29 cellular contexts compared by ENCODE assay signal in the genomic region with DNA sequence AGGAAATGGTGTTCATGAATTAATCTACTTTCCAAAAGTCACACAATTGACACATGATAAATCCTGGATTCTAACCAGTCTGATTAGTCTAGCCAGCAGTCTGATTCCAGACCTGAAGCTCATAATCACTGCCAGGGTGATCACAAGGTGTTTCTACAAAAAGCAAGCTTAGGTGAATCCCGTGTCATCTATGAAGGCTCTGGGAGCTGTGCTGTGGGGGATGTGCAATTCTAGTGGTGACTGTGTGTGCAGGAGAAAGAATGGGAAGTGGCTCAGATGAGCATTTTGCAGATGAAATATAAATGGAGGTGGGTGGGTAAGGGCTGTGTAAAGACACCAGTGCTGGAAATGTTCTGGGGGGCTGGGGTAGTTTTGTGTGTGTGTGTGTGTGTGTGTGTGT. TPM values are rescaled to one million over a fixed set of nuclear protein-coding genes. Genes with fewer than 3 reads are reported as not detected.
"Had no signal": no experiment of that assay in that cellular context is flagged by ENCODE, and none has a peak within 500 bp of the region (broad histone marks: within the 10 kb centered on the region; RNA-seq: fewer than 3 reads in every experiment).

No MANE protein-coding gene starts in this region.

- H3K4me3 Mint-ChIP-seq: activated B cell treated with CpG ODN at 0.5 μM for 24 hours; activated CD4-positive, alpha-beta T cell treated with anti-CD3 and anti-CD28 coated beads, Interleukin-2, amount 10 ng/mL, durations not matched to agents 24 days and 14 days; activated CD8-positive, alpha-beta memory T cell treated with anti-CD3 and anti-CD28 coated beads, Interleukin-2, amount 10 ng/mL, durations not matched to agents 7 days and 5 days; activated naive CD8-positive, alpha-beta T cell treated with anti-CD3 and anti-CD28 coated beads, Interleukin-2, amount 50 U/mL, for 24 hours; activated T-cell treated with anti-CD3 and anti-CD28 coated beads, Interleukin-2, amount 50 U/mL, for 24 hours; activated T-helper 1 cell treated with anti-CD3 and anti-CD28 coated beads, Interleukin-12 subunit alpha, Interleukin-12 subunit beta, Interleukin-2, Interleukin-4 antibody, amounts not matched to agents 30 ng/mL and 10 ng/mL and 1 ng/mL, durations not matched to agents 14 hours and 24 hours and 36 hours; brain; T-helper 17 cell had no signal

- H3K4me3 ChIP-seq: ascending aorta, cardiac muscle cell, MG63, PC-9 had no signal

- H3K9me3 ChIP-seq: ascending aorta, MG63 had no signal

- H3K36me3 ChIP-seq: ascending aorta, cardiac muscle cell, MG63 had no signal

- H3K36me3 Mint-ChIP-seq: activated CD8-positive, alpha-beta memory T cell treated with anti-CD3 and anti-CD28 coated beads, Interleukin-2, amount 10 ng/mL, durations not matched to agents 7 days and 5 days; brain had no signal

- H3K27ac ChIP-seq: ascending aorta, cardiac muscle cell, PC-9 had no signal

- DNase-seq: activated B cell treated with CpG ODN at 0.5 μM for 24 hours; activated CD4-positive, alpha-beta T cell treated with anti-CD3 and anti-CD28 coated beads for 1 hour; activated CD4-positive, alpha-beta T cell treated with anti-CD3 and anti-CD28 coated beads, Interleukin-2, amount 10 ng/mL, durations not matched to agents 24 days and 14 days; activated CD4-positive, alpha-beta T cell treated with anti-CD3 and anti-CD28 coated beads, Interleukin-2, amount 50 U/mL, for 48 hours; activated CD8-positive, alpha-beta memory T cell treated with anti-CD3 and anti-CD28 coated beads, Interleukin-2, amount 10 ng/mL, durations not matched to agents 7 days and 5 days; activated effector memory CD4-positive, alpha-beta T cell treated with anti-CD3 and anti-CD28 coated beads, Interleukin-2, amount 50 U/mL, for 16 hours; activated naive CD4-positive, alpha-beta T cell treated with Interleukin-2 at 50 U/mL for 16 hours; activated naive CD8-positive, alpha-beta T cell treated with anti-CD3 and anti-CD28 coated beads, Interleukin-2, amount 50 U/mL, for 24 hours; activated T-cell treated with anti-CD3 and anti-CD28 coated beads, Interleukin-2, amount 50 U/mL, for 24 hours; amniotic stem cell; cerebellar nuclear complex; MG63; NCI-H1105 treated with DMSO at 0.1 percent for 48 hours; NCI-H1436 treated with DMSO at 0.1 percent for 48 hours; NCI-H187; NCI-H2081; NCI-H226; NCI-H526; NCI-H774; PC-9; SHP77 treated with DMSO at 0.1 percent for 48 hours; T-helper 17 cell; T-helper 9 cell had no signal

- H3K4me1 ChIP-seq: ascending aorta had no signal

- H3K4me1 Mint-ChIP-seq: activated B cell treated with CpG ODN at 0.5 μM for 24 hours; activated CD4-positive, alpha-beta T cell treated with anti-CD3 and anti-CD28 coated beads, Interleukin-2, amount 10 ng/mL, durations not matched to agents 24 days and 14 days; T-helper 17 cell had no signal

- H3K27ac Mint-ChIP-seq: activated B cell treated with CpG ODN at 0.5 μM for 24 hours; activated CD4-positive, alpha-beta T cell treated with anti-CD3 and anti-CD28 coated beads, Interleukin-2, amount 10 ng/mL, durations not matched to agents 24 days and 14 days; activated CD8-positive, alpha-beta memory T cell treated with anti-CD3 and anti-CD28 coated beads, Interleukin-2, amount 10 ng/mL, durations not matched to agents 7 days and 5 days; activated naive CD4-positive, alpha-beta T cell treated with anti-CD3 and anti-CD28 coated beads, Interleukin-2, amount 50 U/mL, for 72 hours; activated naive CD8-positive, alpha-beta T cell treated with anti-CD3 and anti-CD28 coated beads, Interleukin-2, amount 50 U/mL, for 24 hours; activated T-cell treated with anti-CD3 and anti-CD28 coated beads, Interleukin-2, amount 50 U/mL, for 24 hours; activated T-helper 1 cell treated with anti-CD3 and anti-CD28 coated beads, Interleukin-12 subunit alpha, Interleukin-12 subunit beta, Interleukin-2, Interleukin-4 antibody, amounts not matched to agents 30 ng/mL and 10 ng/mL and 1 ng/mL, durations not matched to agents 14 hours and 24 hours and 36 hours; T-helper 17 cell had no signal

- H3K9me3 Mint-ChIP-seq: activated B cell treated with CpG ODN at 0.5 μM for 24 hours; activated CD4-positive, alpha-beta T cell treated with anti-CD3 and anti-CD28 coated beads, Interleukin-2, amount 10 ng/mL, durations not matched to agents 24 days and 14 days; activated naive CD4-positive, alpha-beta T cell treated with anti-CD3 and anti-CD28 coated beads, Interleukin-2, amount 50 U/mL, for 72 hours; activated naive CD8-positive, alpha-beta T cell treated with anti-CD3 and anti-CD28 coated beads, Interleukin-2, amount 50 U/mL, for 24 hours; activated T-cell treated with anti-CD3 and anti-CD28 coated beads, Interleukin-2, amount 50 U/mL, for 24 hours; activated T-helper 1 cell treated with anti-CD3 and anti-CD28 coated beads, Interleukin-12 subunit alpha, Interleukin-12 subunit beta, Interleukin-2, Interleukin-4 antibody, amounts not matched to agents 30 ng/mL and 10 ng/mL and 1 ng/mL, durations not matched to agents 14 hours and 24 hours and 36 hours had no signal

- ATAC-seq: activated CD8-positive, alpha-beta memory T cell treated with anti-CD3 and anti-CD28 coated beads, Interleukin-2, amount 10 ng/mL, durations not matched to agents 7 days and 5 days; activated naive CD4-positive, alpha-beta T cell treated with anti-CD3 and anti-CD28 coated beads, Interleukin-2, amount 50 U/mL, for 72 hours; activated naive CD8-positive, alpha-beta T cell treated with anti-CD3 and anti-CD28 coated beads, Interleukin-2, amount 50 U/mL, for 24 hours; T-helper 17 cell had no signal

RNA-seq across cellular contexts. Expression of a gene that starts 1.8 kb away (rescaled TPM):
- total RNA-seq: activated B cell treated with CpG ODN at 0.5 μM for 24 hours; activated CD4-positive, alpha-beta T cell treated with anti-CD3 and anti-CD28 coated beads, Interleukin-2, amount 10 ng/mL, durations not matched to agents 24 days and 14 days; activated CD8-positive, alpha-beta memory T cell treated with anti-CD3 and anti-CD28 coated beads, Interleukin-2, amount 10 ng/mL, durations not matched to agents 7 days and 5 days; activated naive CD4-positive, alpha-beta T cell treated with anti-CD3 and anti-CD28 coated beads, Interleukin-2, amount 50 U/mL, for 72 hours; activated T-helper 1 cell treated with anti-CD3 and anti-CD28 coated beads, Interleukin-12 subunit alpha, Interleukin-12 subunit beta, Interleukin-2, Interleukin-4 antibody, amounts not matched to agents 30 ng/mL and 10 ng/mL and 1 ng/mL, durations not matched to agents 14 hours and 24 hours and 36 hours; ascending aorta; NCI-H460; PC-9; T-helper 17 cell had no signal

RNA-seq across cellular contexts. Expression of a gene that starts 13.0 kb away (rescaled TPM):
- total RNA-seq: activated B cell treated with CpG ODN at 0.5 μM for 24 hours; activated CD4-positive, alpha-beta T cell treated with anti-CD3 and anti-CD28 coated beads, Interleukin-2, amount 10 ng/mL, durations not matched to agents 24 days and 14 days; activated CD8-positive, alpha-beta memory T cell treated with anti-CD3 and anti-CD28 coated beads, Interleukin-2, amount 10 ng/mL, durations not matched to agents 7 days and 5 days; activated naive CD4-positive, alpha-beta T cell treated with anti-CD3 and anti-CD28 coated beads, Interleukin-2, amount 50 U/mL, for 72 hours; activated T-helper 1 cell treated with anti-CD3 and anti-CD28 coated beads, Interleukin-12 subunit alpha, Interleukin-12 subunit beta, Interleukin-2, Interleukin-4 antibody, amounts not matched to agents 30 ng/mL and 10 ng/mL and 1 ng/mL, durations not matched to agents 14 hours and 24 hours and 36 hours; ascending aorta; NCI-H460; PC-9; T-helper 17 cell had no signal
